ENCODE assay signal across 24 cellular contexts in the genomic region with DNA sequence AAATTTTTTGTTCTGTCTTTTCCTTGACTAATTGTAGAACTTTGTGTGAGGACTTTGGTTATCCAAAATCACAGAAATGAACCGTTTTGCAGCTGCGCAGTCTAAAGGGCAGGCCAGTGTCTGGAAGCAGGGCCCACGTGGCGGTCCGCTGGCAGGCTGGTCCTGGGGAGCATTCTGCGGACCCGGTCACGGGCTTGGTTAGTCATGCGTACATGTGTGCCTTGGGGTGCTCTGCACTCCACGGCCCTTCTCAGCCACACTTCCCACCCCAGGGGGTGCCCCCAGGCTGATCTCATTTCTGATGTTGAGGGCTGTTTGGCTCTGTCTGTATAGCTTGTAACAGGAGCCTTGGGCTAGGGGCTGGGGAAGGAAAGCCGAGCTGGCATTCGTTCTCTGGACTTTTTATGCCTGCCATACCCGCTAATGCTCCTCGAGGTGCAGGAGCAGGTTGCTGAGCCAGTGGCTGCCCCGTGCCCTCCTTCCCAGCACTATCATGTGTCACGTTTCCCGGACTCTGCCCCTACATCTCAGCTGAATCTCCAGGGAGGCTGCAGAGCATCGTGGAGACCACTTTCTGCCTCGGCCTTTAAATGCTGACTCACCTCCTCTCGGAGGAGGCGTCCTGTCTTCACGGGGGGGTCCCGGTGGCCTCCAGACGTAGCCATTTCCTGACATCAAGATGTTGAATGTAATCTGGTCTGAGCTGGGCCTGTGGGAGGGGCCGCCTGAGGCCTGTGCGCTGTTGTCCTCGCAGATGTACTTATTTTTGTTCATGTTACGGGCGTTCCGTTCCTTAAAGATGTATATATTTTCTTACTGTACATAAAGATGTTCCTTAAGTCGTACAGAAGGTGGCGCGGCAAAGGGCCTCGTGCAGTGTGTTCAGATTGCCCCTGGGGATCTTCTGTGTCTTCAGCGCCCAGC. TPM values are rescaled to one million over a fixed set of nuclear protein-coding genes. Genes with fewer than 3 reads are reported as not detected.
A peak's percentile ranks its signal among the peaks of the same experiment; 100 is the strongest.
DNase-seq lines count a peak whose midpoint lies in the region; ATAC-seq, FAIRE-seq and TF ChIP-seq lines count a peak whose summit lies in the region.
"Had no signal": no experiment of that assay in that cellular context is flagged by ENCODE, and none has a peak within 500 bp of the region (broad histone marks: within the 10 kb centered on the region; RNA-seq: fewer than 3 reads in every experiment).

No MANE protein-coding gene starts in this region.

- POLR2A ChIA-PET in IMR-90 (lab: Charles Lee; ENCODE audit: unreplicated experiment) (no interaction called here), K562 (lab: Yijun Ruan, JAX) (interaction anchor here (0.6 to 1.2 kb wide), 5 partner anchors 11 to 299 kb away, joined by 3 read pairs; a partner anchor contains a TSS)

- H3K9me3 Mint-ChIP-seq in CD14-positive monocyte: peaks cover 0 to 4% (median 0%) of the 10 kb centered on the region in 7 donors
- H3K9me3 Mint-ChIP-seq: activated T-helper 17 cell treated with anti-CD3 and anti-CD28 coated beads, Interleukin-2, amount 50 U/mL, for 72 hours; CD4-positive, alpha-beta memory T cell had no signal

- TF ChIP-seq EP300 in K562 (IDR thresholded peaks at IDR 0.05; ENCODE audit: low read length) (peak; percentile 73; the same call in 1 of the 2 replicates), gastroesophageal sphincter (IDR thresholded peaks at IDR 0.05) (no peak)

- no peak overlapping the region for H2BK5ac ChIP-seq in IMR-90 (ENCODE audit: low read depth, low read length, poor library complexity, severe bottlenecking)

- H3K27ac ChIP-seq in IMR-90 (ENCODE audit: insufficient read depth, low read length) (no peak overlapping the region), K562 (ENCODE audit: extremely low read depth, low read depth, low read length) (peak overlapping the region; percentile 80), gastroesophageal sphincter (no peak overlapping the region)
- H3K27ac ChIP-seq: neutrophil, tibial artery had no signal

- no peak overlapping the region for H2AK5ac ChIP-seq in IMR-90 (ENCODE audit: low read depth, low read length)

- intact Hi-C loops in CD14-positive monocyte (cut with micrococcal nuclease): no loop called here
- intact Hi-C loops in IMR-90 (cut with micrococcal nuclease): no loop called here
- intact Hi-C loops in K562 (cut with micrococcal nuclease): loop anchor here (1.0 kb wide), 1 partner anchor 37 kb away; a partner anchor contains a TSS

- H3K27ac Mint-ChIP-seq in CD14-positive monocyte: peak overlapping the region in 2 of 7 donors; percentile 36 to 42
- H3K27ac Mint-ChIP-seq: activated naive CD8-positive, alpha-beta T cell; activated T-helper 17 cell treated with anti-CD3 and anti-CD28 coated beads, Interleukin-2, amount 50 U/mL, for 72 hours had no signal

- peaks cover 29% of the 10 kb centered on the region for H3K9me1 ChIP-seq in IMR-90 (ENCODE audit: insufficient read depth, low read length)
- H3K9me1 ChIP-seq in K562 (ENCODE audit: control insufficient read depth, insufficient read depth, low read length): peaks cover 3% of the 10 kb centered on the region

- H4K20me1 ChIP-seq in IMR-90 (ENCODE audit: insufficient read depth, low read length) (no peaks in the 10 kb centered on the region; the same call in 1 of the 2 replicates), K562 (replicated peaks; ENCODE audit: control insufficient read depth, insufficient read depth, low read length) (no peaks in the 10 kb centered on the region)

- 91% methylated on average over 9 of the region's 35 CpGs; no CpG with 5 or more reads in 1 of the 2 experiments for WGBS in IMR-90 (ENCODE audit: extremely low coverage in 2 of 2, insufficient read length in 1 of 2), 2 experiments
- WGBS in K562 (ENCODE audit: insufficient coverage, low coverage, missing lambda C conversion rate): 33% methylated on average over 34 of the region's 35 CpGs
- WGBS in gastroesophageal sphincter (ENCODE audit: low coverage in 1 of 2), 2 donors: 82 to 86% methylated on average over 13 to 20 of the region's 35 CpGs

- TF ChIP-seq CTCF in CD14-positive monocyte (IDR thresholded peaks at IDR 0.05) (no peak), IMR-90 (conservative IDR thresholded peaks at IDR 0.05; ENCODE audit: low read depth, low read length) (no peak), K562 (IDR thresholded peaks at IDR 0.05 in 2 of 3, conservative IDR thresholded peaks at IDR 0.05 in 1 of 3; ENCODE audit: insufficient read depth in 2 of 3, low read depth in 1 of 3, low read length in 3 of 3) (peak; percentile 42 to 55 (median 50)), gastroesophageal sphincter (IDR thresholded peaks at IDR 0.05) (no peak), GM10266 (IDR thresholded peaks at IDR 0.05; ENCODE audit: control insufficient read depth, insufficient read depth, low read depth, missing control alignments) (no peak)

- peak; percentile 100 for FAIRE-seq in K562 (lab: Jason Lieb, UNC)
- FAIRE-seq: G401.6, GM18507, TTC549 had no signal

- H3K27me3 Mint-ChIP-seq in CD14-positive monocyte (ENCODE audit: low read depth in 3 of 3): peaks cover 0 to 3% (median 1%) of the 10 kb centered on the region in 3 donors
- H3K27me3 Mint-ChIP-seq: activated naive CD8-positive, alpha-beta T cell; activated T-helper 17 cell treated with anti-CD3 and anti-CD28 coated beads, Interleukin-2, amount 50 U/mL, for 72 hours; CD4-positive, alpha-beta memory T cell had no signal

- no peak overlapping the region for H3K4me2 ChIP-seq in IMR-90 (ENCODE audit: low read depth, low read length)
- H3K4me2 ChIP-seq in K562 (ENCODE audit: insufficient read depth, low read length): peak overlapping the region; percentile 55

- peaks cover 47% of the 10 kb centered on the region for H3K36me3 ChIP-seq in IMR-90 (ENCODE audit: control insufficient read depth, insufficient read depth, low read length)
- peaks cover 65% of the 10 kb centered on the region for H3K36me3 ChIP-seq in K562 (ENCODE audit: control insufficient read depth, insufficient read depth, low read length)
- peaks cover 0 to 68% of the 10 kb centered on the region in 2 donors for H3K36me3 ChIP-seq in gastroesophageal sphincter

- in situ Hi-C loops in IMR-90 (cut with MboI; ENCODE audit: low sequenced_read_pairs): no loop called here
- in situ Hi-C loops in K562 (cut with MboI): no loop called here

- H3K79me2 ChIP-seq in K562 (ENCODE audit: control insufficient read depth, insufficient read depth, low read length): no peaks in the 10 kb centered on the region

- no peak overlapping the region for H3K18ac ChIP-seq in IMR-90 (ENCODE audit: low read depth, low read length)

- no peak overlapping the region for H2BK15ac ChIP-seq in IMR-90 (ENCODE audit: low read depth, low read length)

- peak overlapping the region; percentile 68 for H2AK9ac ChIP-seq in IMR-90 (replicated peaks; ENCODE audit: low read depth, low read length, poor library complexity)

- H3K4me3 ChIP-seq in IMR-90 (ENCODE audit: insufficient read depth, low read depth, low read length) (no peak overlapping the region), K562 (no peak overlapping the region), gastroesophageal sphincter (no peak overlapping the region)
- H3K4me3 ChIP-seq: tibial artery had no signal

- CTCF ChIA-PET in IMR-90 (lab: Yijun Ruan, JAX) (interaction anchor here (1.0 kb wide), 1 partner anchor 11 kb away, joined by 3 read pairs; a partner anchor contains a TSS), K562 (lab: Yijun Ruan, JAX; ENCODE audit: low intra/inter-chr PET ratio) (no interaction called here)

- no peak overlapping the region for H4K8ac ChIP-seq in IMR-90 (ENCODE audit: low read depth in 2 of 2, low read length in 2 of 2)

- no peak overlapping the region for H3K23ac ChIP-seq in IMR-90 (ENCODE audit: low read depth, low read length)

- no peak overlapping the region for H4K5ac ChIP-seq in IMR-90 (ENCODE audit: low read depth, low read length)

- H3K4me1 ChIP-seq in IMR-90 (ENCODE audit: control insufficient read depth, insufficient read depth, low read length) (peaks cover 11% of the 10 kb centered on the region), K562 (replicated peaks in 1 of 2; ENCODE audit: control insufficient read depth in 2 of 2, insufficient read depth in 2 of 2, low read length in 2 of 2) (peaks cover 14 to 35% of the 10 kb centered on the region in 2 experiments), gastroesophageal sphincter (no peaks in the 10 kb centered on the region)
- H3K4me1 ChIP-seq: tibial artery had no signal

- peaks cover 3% of the 10 kb centered on the region for H3K4me1 Mint-ChIP-seq in CD14-positive monocyte

- H2BK20ac ChIP-seq in IMR-90 (ENCODE audit: low read depth, low read length): no peak overlapping the region

- no peak overlapping the region for H2BK120ac ChIP-seq in IMR-90 (ENCODE audit: low read depth, low read length)

- peaks cover 3 to 31% of the 10 kb centered on the region in 2 experiments; a peak in 2 of 4 replicates for H3K79me1 ChIP-seq in IMR-90 (ENCODE audit: low read depth in 1 of 2, low read length in 2 of 2)

- H3K9ac ChIP-seq in IMR-90 (ENCODE audit: low read depth, low read length) (no peak overlapping the region), K562 (ENCODE audit: insufficient read depth in 1 of 2, low read depth in 2 of 2, low read length in 2 of 2) (peak overlapping the region; percentile 45 to 76; a peak in 3 of 4 replicates)

- DNase-seq in CD14-positive monocyte (ENCODE audit: low spot score) (peak; percentile 37), IMR-90 (no peak), K562 (ENCODE audit: extremely low read depth in 1 of 4, low spot score in 3 of 4) (peak; percentile 87 to 93 (median 90)), left kidney (ENCODE audit: low read depth, low spot score) (peak; percentile 83), GM10266 (ENCODE audit: extremely low spot score) (no peak)
- DNase-seq: activated CD4-positive, alpha-beta T cell treated with anti-CD3 and anti-CD28 coated beads for 48 hours; CD4-positive, alpha-beta memory T cell; NCI-H1694 treated with DMSO at 0.1 percent for 48 hours; NCI-H748 treated with DMSO at 0.1 percent for 48 hours; SHP77 treated with DMSO at 0.1 percent for 48 hours; stimulated activated CD4-positive, alpha-beta T cell treated with anti-CD3 and anti-CD28 coated beads, Interleukin-12 subunit alpha, Interleukin-12 subunit beta, amount 100 ng/mL, for 4 hours; stimulated activated CD4-positive, alpha-beta T cell treated with anti-CD3 and anti-CD28 coated beads, Interleukin-4, amount 100 ng/mL, for 4 hours; stimulated activated naive CD8-positive, alpha-beta T cell treated with anti-CD3 and anti-CD28 coated beads, Interleukin-15, Interleukin-2, amounts not matched to agents 100 U/mL and 50 U/mL, for 24 hours; tibial artery had no signal

- no TSS peak for BruUV-seq in IMR-90 (replicated peaks; lab: Mats Ljungman, UMichigan)
- no TSS peak for BruUV-seq in K562 (replicated peaks; lab: Mats Ljungman, UMichigan)

- H3K36me3 Mint-ChIP-seq in CD14-positive monocyte: peaks cover 57 to 64% of the 10 kb centered on the region in 2 donors

- no peak overlapping the region for H3K14ac ChIP-seq in IMR-90 (replicated peaks; ENCODE audit: low read depth, low read length)

- dilution Hi-C loops in IMR-90 (cut with HindIII; ENCODE audit: low sequenced_read_pairs, unreplicated experiment): no loop called here

- no peak for TF ChIP-seq POLR2A in IMR-90 (IDR thresholded peaks at IDR 0.05; ENCODE audit: low read depth, low read length)
- TF ChIP-seq POLR2A in K562 (conservative IDR thresholded peaks at IDR 0.05): 0 out of 2 replicates have a peak, but pooled peaks have one; percentile 39
- no peak for TF ChIP-seq POLR2A in gastroesophageal sphincter (IDR thresholded peaks at IDR 0.05)

- no peak for ATAC-seq in IMR-90 (ENCODE audit: low read depth)
- ATAC-seq in K562: peak; percentile 94
- ATAC-seq in HG03108 (IDR thresholded peaks at IDR 0.05; ENCODE audit: unreplicated experiment): no peak
- ATAC-seq in gastroesophageal sphincter: no peak
- ATAC-seq in HG03095 (IDR thresholded peaks at IDR 0.05; ENCODE audit: unreplicated experiment): no peak
- ATAC-seq: activated T-helper 17 cell treated with anti-CD3 and anti-CD28 coated beads, Interleukin-2, amount 50 U/mL, for 72 hours; HCT116; stimulated activated naive CD8-positive, alpha-beta T cell treated with anti-CD3 and anti-CD28 coated beads, Interleukin-15, Interleukin-2, amounts not matched to agents 100 U/mL and 50 U/mL, for 24 hours had no signal

- no peak overlapping the region for H3K56ac ChIP-seq in IMR-90 (ENCODE audit: extremely low read depth, insufficient read depth, low read length)

- H3K27me3 ChIP-seq in IMR-90 (ENCODE audit: control insufficient read depth, insufficient read depth, low read length) (no peaks in the 10 kb centered on the region), K562 (ENCODE audit: control insufficient read depth in 2 of 2, insufficient read depth in 2 of 2, low read length in 2 of 2) (no peaks in the 10 kb centered on the region), gastroesophageal sphincter (no peaks in the 10 kb centered on the region)
- H3K27me3 ChIP-seq: tibial artery had no signal

- H3K9me3 ChIP-seq in IMR-90 (ENCODE audit: control insufficient read depth, insufficient read depth, low read length) (no peaks in the 10 kb centered on the region), K562 (replicated peaks; ENCODE audit: control insufficient read depth, insufficient read depth, low read depth, low read length) (no peaks in the 10 kb centered on the region), gastroesophageal sphincter (no peaks in the 10 kb centered on the region)
- H3K9me3 ChIP-seq: neutrophil, tibial artery had no signal

- TF ChIP-seq RAD21 in IMR-90 (IDR thresholded peaks at IDR 0.05; ENCODE audit: low read length) (no peak), K562 (CRISPR knock-in tag; conservative IDR thresholded peaks at IDR 0.05 in 1 of 2, IDR thresholded peaks at IDR 0.05 in 1 of 2) (peak; percentile 7 to 32; a peak in 2 of 4 replicates)

- H4K91ac ChIP-seq in IMR-90 (ENCODE audit: insufficient read depth, low read depth, low read length): no peak overlapping the region

- H2AFZ ChIP-seq in IMR-90 (replicated peaks; ENCODE audit: low read length, poor library complexity): no peak overlapping the region
- H2AFZ ChIP-seq in K562 (ENCODE audit: low read depth, low read length): peak overlapping the region; percentile 63

- H3K4ac ChIP-seq in IMR-90 (ENCODE audit: low read depth, low read length): no peak overlapping the region

- no peak overlapping the region for H3K4me3 Mint-ChIP-seq in CD14-positive monocyte
- H3K4me3 Mint-ChIP-seq: activated naive CD8-positive, alpha-beta T cell; activated T-helper 17 cell treated with anti-CD3 and anti-CD28 coated beads, Interleukin-2, amount 50 U/mL, for 72 hours; CD4-positive, alpha-beta memory T cell had no signal

RNA-seq across cellular contexts. Expression of a gene that starts 11.4 kb away (rescaled TPM):
- polyA plus RNA-seq in CD14-positive monocyte (1 to 10 TPM; 2.0 to 2.6 TPM), IMR-90 (2012; rRNA removed) (8.1 and 8.6 TPM in 2 replicates), K562 (2011; rRNA removed) (3.8 and 4.2 TPM in 2 replicates), K562 (2014; fragmentation: Illumina TruSeq; extraction: Trizol) (9.2 and 11.8 TPM in 2 replicates), K562 (2014; fragmentation: Nextera tagmentation; extraction: Ambion mirVana) (under 1 TPM; 0.55 to 0.81 TPM), K562 (2014; rRNA removed) (7.4 and 7.7 TPM in 2 replicates)
- total RNA-seq in IMR-90 (2012; rRNA removed) (6.1 and 8.1 TPM in 2 replicates), K562 (2014; rRNA removed) (8.6 and 11.5 TPM in 2 replicates), K562 (2014; rRNA removed; fragmentation: Illumina TruSeq; extraction: Trizol) (6.3 and 7.5 TPM in 2 replicates), K562 (2015; rRNA removed; fragmentation: Illumina TruSeq; extraction: Trizol) (10.4 and 10.9 TPM in 2 replicates), K562 (2021) (11.9 and 12.2 TPM in 2 replicates), gastroesophageal sphincter (10 to 100 TPM; 20.5 to 37.3 (median 28.1) TPM)
- 5.2 and 6.9 TPM in 2 replicates for polyA plus RNA-seq in IMR-90 (2012; cell fraction: cytosol; rRNA removed)
- polyA plus RNA-seq in IMR-90 (2012; cell fraction: nucleus; rRNA removed; ENCODE audit: low replicate concordance): 5.7 and 6.6 TPM in 2 replicates
- total RNA-seq in K562 (2011; cell fraction: chromatin; rRNA removed; ENCODE audit: low replicate concordance): 12.9 and 18.0 TPM in 2 replicates
- total RNA-seq in K562 (2011; cell fraction: nucleolus; rRNA removed): 10.0 and 11.0 TPM in 2 replicates
- 11.2 and 11.5 TPM in 2 replicates for total RNA-seq in K562 (2011; cell fraction: nucleoplasm; rRNA removed)
- polyA plus RNA-seq in K562 (2011; cell fraction: cytosol; rRNA removed): 4.6 and 5.4 TPM in 2 replicates
- 4.7 and 8.2 TPM in 2 replicates for polyA plus RNA-seq in K562 (2011; cell fraction: nucleus; rRNA removed)
- polyA plus RNA-seq in K562 (2012): 10.8 and 12.4 TPM in 2 replicates
- polyA minus RNA-seq in K562 (2011; rRNA and poly(A)+ RNA removed): 4.9 and 5.9 TPM in 2 replicates
- polyA minus RNA-seq in K562 (2011; cell fraction: cytosol; rRNA and poly(A)+ RNA removed): 5.5 and 5.6 TPM in 2 replicates
- polyA minus RNA-seq in K562 (2011; cell fraction: nucleus; rRNA and poly(A)+ RNA removed): 3.8 and 6.1 TPM in 2 replicates

RNA-seq across cellular contexts. Expression of a gene that starts 36.1 kb away (rescaled TPM):
- 10 to 100 TPM; 45.4 to 49.6 TPM for polyA plus RNA-seq in CD14-positive monocyte
- total RNA-seq in IMR-90 (2012; rRNA removed): 33.0 and 48.6 TPM in 2 replicates
- 32.0 and 33.9 TPM in 2 replicates for polyA plus RNA-seq in IMR-90 (2012; rRNA removed)
- 9.0 and 14.6 TPM in 2 replicates for polyA plus RNA-seq in IMR-90 (2012; cell fraction: cytosol; rRNA removed)
- 5.0 and 19.1 TPM in 2 replicates for polyA plus RNA-seq in IMR-90 (2012; cell fraction: nucleus; rRNA removed; ENCODE audit: low replicate concordance)
- 36.2 and 43.9 TPM in 2 replicates for total RNA-seq in K562 (2011; cell fraction: chromatin; rRNA removed; ENCODE audit: low replicate concordance)
- total RNA-seq in K562 (2011; cell fraction: nucleolus; rRNA removed): 32.4 and 37.0 TPM in 2 replicates
- 41.4 and 49.8 TPM in 2 replicates for total RNA-seq in K562 (2011; cell fraction: nucleoplasm; rRNA removed)
- total RNA-seq in K562 (2014; rRNA removed): 72.5 and 99.5 TPM in 2 replicates
- 86.6 and 90.2 TPM in 2 replicates for total RNA-seq in K562 (2014; rRNA removed; fragmentation: Illumina TruSeq; extraction: Trizol)
- total RNA-seq in K562 (2015; rRNA removed; fragmentation: Illumina TruSeq; extraction: Trizol): 77.4 and 84.4 TPM in 2 replicates
- 59.7 and 63.7 TPM in 2 replicates for total RNA-seq in K562 (2021)
- 34.9 and 43.4 TPM in 2 replicates for polyA plus RNA-seq in K562 (2011; rRNA removed)
- 16.6 and 26.2 TPM in 2 replicates for polyA plus RNA-seq in K562 (2011; cell fraction: cytosol; rRNA removed)
- polyA plus RNA-seq in K562 (2011; cell fraction: nucleus; rRNA removed): 16.0 and 19.8 TPM in 2 replicates
- polyA plus RNA-seq in K562 (2012): 23.4 and 48.5 TPM in 2 replicates
- 87.3 and 88.7 TPM in 2 replicates for polyA plus RNA-seq in K562 (2014; fragmentation: Illumina TruSeq; extraction: Trizol)
- 100 to 1,000 TPM; 125 to 192 TPM for polyA plus RNA-seq in K562 (2014; fragmentation: Nextera tagmentation; extraction: Ambion mirVana)
- 64.3 and 65.9 TPM in 2 replicates for polyA plus RNA-seq in K562 (2014; rRNA removed)
- 59.1 and 61.5 TPM in 2 replicates for polyA minus RNA-seq in K562 (2011; rRNA and poly(A)+ RNA removed)
- 21.3 and 24.2 TPM in 2 replicates for polyA minus RNA-seq in K562 (2011; cell fraction: cytosol; rRNA and poly(A)+ RNA removed)
- 18.3 and 25.0 TPM in 2 replicates for polyA minus RNA-seq in K562 (2011; cell fraction: nucleus; rRNA and poly(A)+ RNA removed)
- 10 to 100 TPM; 14.0 to 32.8 (median 23.9) TPM for total RNA-seq in gastroesophageal sphincter

Comparison
In these comparisons a context has a peak if more than half of its experiments do, and no peak if none do; other contexts are left out.
1. DNase-seq: peak in CD14-positive monocyte (single experiment), K562 (4 of 4) and left kidney (single experiment); none in IMR-90 (single experiment) and GM10266 (single experiment).
2. CTCF ChIP-seq: peak in K562 (3 of 3); none in CD14-positive monocyte (single experiment), IMR-90 (single experiment), gastroesophageal sphincter (0 of 4) and GM10266 (single experiment).